In genomic region chr15:50188793-50189192, GRCh38 we compare ENCODE assay signal across 4 cellular contexts. TPM values are rescaled to one million over a fixed set of nuclear protein-coding genes. Genes with fewer than 3 reads are reported as not detected.
"Had no signal": no experiment of that assay in that cellular context is flagged by ENCODE, and none has a peak within 500 bp of the region (broad histone marks: within the 10 kb centered on the region; RNA-seq: fewer than 3 reads in every experiment).

No MANE protein-coding gene starts in this region.

RNA-seq across cellular contexts. Expression of gene SLC27A2, which starts 6.8 kb away (rescaled TPM):
- total RNA-seq: OCI-LY7, Right ventricle myocardium inferior, RPMI7951, SJCRH30 had no signal
